Comparison of ENCODE assay signal across 13 cellular contexts in genomic region chr2:36367497-36368353, GRCh38. TPM values are rescaled to one million over a fixed set of nuclear protein-coding genes. Genes with fewer than 3 reads are reported as not detected.
DNase-seq lines count a peak whose midpoint lies in the region; ATAC-seq and TF ChIP-seq lines count a peak whose summit lies in the region.
"Had no signal": no experiment of that assay in that cellular context is flagged by ENCODE, and none has a peak within 500 bp of the region (broad histone marks: within the 10 kb centered on the region; RNA-seq: fewer than 3 reads in every experiment).

No MANE protein-coding gene starts in this region.

- H3K4me3 ChIP-seq in AG04449 (ENCODE audit: low read depth, low read length) = peak overlapping the region; percentile 10; the same call in 1 of the 2 replicates
- H3K4me3 ChIP-seq in esophagus (ENCODE audit: low read depth in 1 of 2, low read length in 2 of 2) = peak overlapping the region in 1 of 2 donors; percentile 21
- no peak overlapping the region for H3K4me3 ChIP-seq in neural progenitor cell
- H3K4me3 ChIP-seq: skin epidermis had no signal

- H3K9ac ChIP-seq in neural progenitor cell = no peak overlapping the region

- H3K9me3 ChIP-seq in esophagus (ENCODE audit: control insufficient read depth in 2 of 2, insufficient read depth in 1 of 2, low read depth in 1 of 2, low read length in 1 of 2) (no peaks in the 10 kb centered on the region), neural progenitor cell (ENCODE audit: low read depth) (no peaks in the 10 kb centered on the region)

- H3K4me2 ChIP-seq in neural progenitor cell = peak overlapping the region; percentile 60

- H3K4me1 Mint-ChIP-seq in neural progenitor cell (peaks cover 66% of the 10 kb centered on the region), CD14-positive monocyte (no peaks in the 10 kb centered on the region)
- peaks cover 4% of the 10 kb centered on the region for H3K4me1 Mint-ChIP-seq in activated T-cell treated with anti-CD3 and anti-CD28 coated beads, Interleukin-2, amount 50 U/mL, for 72 hours (ENCODE audit: low read depth)
- H3K4me1 Mint-ChIP-seq: stimulated activated memory B cell treated with anti-CD40 and anti-IgM and Interleukin-4, amounts not matched to agents 10 μg/mL and 1 μg/mL and 100 μg/mL, for 72 hours had no signal

- H3K4me3 Mint-ChIP-seq in neural progenitor cell (no peak overlapping the region), CD14-positive monocyte (no peak overlapping the region)
- no peak overlapping the region for H3K4me3 Mint-ChIP-seq in activated T-cell treated with anti-CD3 and anti-CD28 coated beads, Interleukin-2, amount 50 U/mL, for 72 hours
- H3K4me3 Mint-ChIP-seq: activated T-helper 1 cell treated with anti-CD3 and anti-CD28 coated beads, Interleukin-12 subunit alpha, Interleukin-12 subunit beta, Interleukin-2, Interleukin-4 antibody, amounts not matched to agents 30 ng/mL and 10 ng/mL and 1 ng/mL, durations not matched to agents 14 hours and 24 hours and 36 hours; dendritic cell treated with granulocyte-macrophage colony-stimulating factor and Interleukin-4, amounts not matched to agents 40 ng/mL and 50 ng/mL, for 4 days; stimulated activated memory B cell treated with anti-CD40 and anti-IgM and Interleukin-4, amounts not matched to agents 10 μg/mL and 1 μg/mL and 100 μg/mL, for 72 hours had no signal

- TF ChIP-seq CTCF in AG04449 (IDR thresholded peaks at IDR 0.05; ENCODE audit: insufficient read depth, low read length, missing control alignments) (no peak), neural progenitor cell (IDR thresholded peaks at IDR 0.05) (no peak), CD14-positive monocyte (IDR thresholded peaks at IDR 0.05) (no peak)

- peak overlapping the region; percentile 61 to 81 for H3K27ac ChIP-seq in esophagus (ENCODE audit: low read depth in 2 of 2, low read length in 1 of 2)
- no peak overlapping the region for H3K27ac ChIP-seq in neural progenitor cell

- POLR2A ChIA-PET in AG04449 (lab: Yijun Ruan, JAX) = interaction anchor here (0.6 to 1.3 kb wide), 2 partner anchors 9 to 133 kb away, joined by 3 to 4 read pairs; no protein-coding TSS in a partner anchor

- H3K36me3 Mint-ChIP-seq in neural progenitor cell (peaks cover 4% of the 10 kb centered on the region), CD14-positive monocyte (no peaks in the 10 kb centered on the region)
- peaks cover 0 to 1% of the 10 kb centered on the region in 2 donors for H3K36me3 Mint-ChIP-seq in activated T-cell treated with anti-CD3 and anti-CD28 coated beads, Interleukin-2, amount 50 U/mL, for 72 hours (ENCODE audit: insufficient read depth in 2 of 2)
- H3K36me3 Mint-ChIP-seq: stimulated activated memory B cell treated with anti-CD40 and anti-IgM and Interleukin-4, amounts not matched to agents 10 μg/mL and 1 μg/mL and 100 μg/mL, for 72 hours had no signal

- H3K36me3 ChIP-seq in esophagus (ENCODE audit: control insufficient read depth in 2 of 2, insufficient read depth in 2 of 2, low read length in 1 of 2) (no peaks in the 10 kb centered on the region), neural progenitor cell (no peaks in the 10 kb centered on the region)

- DNase-seq in AG04449 (ENCODE audit: low read depth, low spot score) = no peak
- peak; percentile 56 for DNase-seq in M059J (ENCODE audit: low read depth)
- peak; percentile 38 for DNase-seq in neural progenitor cell (ENCODE audit: low spot score)
- DNase-seq in CD14-positive monocyte (ENCODE audit: low spot score) = no peak
- DNase-seq in activated CD8-positive, alpha-beta memory T cell treated with anti-CD3 and anti-CD28 coated beads, Interleukin-2, amount 50 U/mL, for 4 hours = no peak
- DNase-seq in cardiac septum (ENCODE audit: low spot score) = no peak
- DNase-seq in activated T-cell treated with anti-CD3 and anti-CD28 coated beads, Interleukin-2, amount 50 U/mL, for 72 hours = no peak
- DNase-seq: AML-193 had no signal

- ATAC-seq in activated T-cell treated with anti-CD3 and anti-CD28 coated beads, Interleukin-2, amount 50 U/mL, for 72 hours (replicated peaks in 1 of 2) = no peak
- ATAC-seq: stimulated activated memory B cell treated with anti-CD40 and anti-IgM and Interleukin-4, amounts not matched to agents 10 μg/mL and 1 μg/mL and 100 μg/mL, for 72 hours had no signal

- no peak overlapping the region for H2AFZ ChIP-seq in neural progenitor cell (replicated peaks)

- no peaks in the 10 kb centered on the region for H3K27me3 ChIP-seq in esophagus (ENCODE audit: control insufficient read depth in 1 of 2, insufficient read depth in 2 of 2, low read length in 2 of 2)
- H3K27me3 ChIP-seq in neural progenitor cell = no peaks in the 10 kb centered on the region

- no peak overlapping the region for H3K27ac Mint-ChIP-seq in neural progenitor cell
- H3K27ac Mint-ChIP-seq in CD14-positive monocyte = no peak overlapping the region
- H3K27ac Mint-ChIP-seq in activated T-cell treated with anti-CD3 and anti-CD28 coated beads, Interleukin-2, amount 50 U/mL, for 72 hours = no peak overlapping the region
- H3K27ac Mint-ChIP-seq: activated T-helper 1 cell treated with anti-CD3 and anti-CD28 coated beads, Interleukin-12 subunit alpha, Interleukin-12 subunit beta, Interleukin-2, Interleukin-4 antibody, amounts not matched to agents 30 ng/mL and 10 ng/mL and 1 ng/mL, durations not matched to agents 14 hours and 24 hours and 36 hours; dendritic cell treated with granulocyte-macrophage colony-stimulating factor and Interleukin-4, amounts not matched to agents 40 ng/mL and 50 ng/mL, for 4 days; stimulated activated memory B cell treated with anti-CD40 and anti-IgM and Interleukin-4, amounts not matched to agents 10 μg/mL and 1 μg/mL and 100 μg/mL, for 72 hours had no signal

- H3K9me3 Mint-ChIP-seq in neural progenitor cell (no peaks in the 10 kb centered on the region), CD14-positive monocyte (no peaks in the 10 kb centered on the region)
- no peaks in the 10 kb centered on the region for H3K9me3 Mint-ChIP-seq in activated T-cell treated with anti-CD3 and anti-CD28 coated beads, Interleukin-2, amount 50 U/mL, for 72 hours
- H3K9me3 Mint-ChIP-seq: activated T-helper 1 cell treated with anti-CD3 and anti-CD28 coated beads, Interleukin-12 subunit alpha, Interleukin-12 subunit beta, Interleukin-2, Interleukin-4 antibody, amounts not matched to agents 30 ng/mL and 10 ng/mL and 1 ng/mL, durations not matched to agents 14 hours and 24 hours and 36 hours; dendritic cell treated with granulocyte-macrophage colony-stimulating factor and Interleukin-4, amounts not matched to agents 40 ng/mL and 50 ng/mL, for 4 days; stimulated activated memory B cell treated with anti-CD40 and anti-IgM and Interleukin-4, amounts not matched to agents 10 μg/mL and 1 μg/mL and 100 μg/mL, for 72 hours had no signal

- WGBS in esophagus, 2 donors = 38 to 49% methylated on average over 9 of the region's 9 CpGs

- no peaks in the 10 kb centered on the region for H4K20me1 ChIP-seq in neural progenitor cell (ENCODE audit: low read depth)

- H3K79me2 ChIP-seq in neural progenitor cell (ENCODE audit: low read depth) = peaks cover 100% of the 10 kb centered on the region

- CTCF ChIA-PET in AG04449 (lab: Yijun Ruan, JAX) = interaction anchor here (2.0 kb wide), 1 partner anchor 139 kb away, joined by 5 read pairs; no protein-coding TSS in a partner anchor

- H3K27me3 Mint-ChIP-seq in neural progenitor cell (ENCODE audit: insufficient read depth, low read depth) (no peaks in the 10 kb centered on the region), CD14-positive monocyte (ENCODE audit: low read depth in 3 of 3) (peaks cover 0 to 4% (median 0%) of the 10 kb centered on the region in 3 donors)
- no peaks in the 10 kb centered on the region for H3K27me3 Mint-ChIP-seq in activated T-cell treated with anti-CD3 and anti-CD28 coated beads, Interleukin-2, amount 50 U/mL, for 72 hours (ENCODE audit: low read depth)
- H3K27me3 Mint-ChIP-seq: dendritic cell treated with granulocyte-macrophage colony-stimulating factor and Interleukin-4, amounts not matched to agents 40 ng/mL and 50 ng/mL, for 4 days; stimulated activated memory B cell treated with anti-CD40 and anti-IgM and Interleukin-4, amounts not matched to agents 10 μg/mL and 1 μg/mL and 100 μg/mL, for 72 hours had no signal

- peaks cover 2 to 9% of the 10 kb centered on the region in 2 donors for H3K4me1 ChIP-seq in esophagus (ENCODE audit: control insufficient read depth in 2 of 2, insufficient read depth in 2 of 2, low read length in 1 of 2)
- peaks cover 84% of the 10 kb centered on the region for H3K4me1 ChIP-seq in neural progenitor cell

- H3F3A ChIP-seq in neural progenitor cell (ENCODE audit: low read depth) = peaks cover 3% of the 10 kb centered on the region

- intact Hi-C loops in CD14-positive monocyte (cut with micrococcal nuclease) = no loop called here
- intact Hi-C loops in cardiac septum (cut with DNase I) = loop anchor here (2.0 kb wide), 1 partner anchor 47 kb away; no protein-coding TSS in a partner anchor

RNA-seq across cellular contexts. Expression of gene CRIM1, which starts 12.1 kb away (rescaled TPM):
- total RNA-seq in M059J (2014; rRNA removed; shearing (Covaris generic)) = 98.2 and 186 TPM in 2 replicates
- polyA plus RNA-seq in esophagus (10 to 100 TPM in 1 of 2 donors, 1 to 10 TPM in 1; 5.9 to 10.3 TPM), CD14-positive monocyte (under 1 TPM in 1 of 2 donors, not detected in 1; 0.08 TPM)
- total RNA-seq in neural progenitor cell (ENCODE audit: low replicate concordance) (4.9 and 10.2 TPM in 2 replicates), cardiac septum (125 TPM)
- 1 to 10 TPM; 2.6 to 3.3 TPM for total RNA-seq in activated T-cell treated with anti-CD3 and anti-CD28 coated beads, Interleukin-2, amount 50 U/mL, for 72 hours

Comparison
In these comparisons a context has a peak if more than half of its experiments do, and no peak if none do; other contexts are left out.
1. DNase-seq: peak in M059J (single experiment) and neural progenitor cell (single experiment); none in AG04449 (single experiment), CD14-positive monocyte (single experiment), activated CD8-positive, alpha-beta memory T cell treated with anti-CD3 and anti-CD28 coated beads, Interleukin-2, amount 50 U/mL, for 4 hours (single experiment), cardiac septum (single experiment) and activated T-cell treated with anti-CD3 and anti-CD28 coated beads, Interleukin-2, amount 50 U/mL, for 72 hours (0 of 2).